In genomic region chr14:23286904-23287479, GRCh38 we compare ENCODE assay signal across 8 cellular contexts. TPM values are rescaled to one million over a fixed set of nuclear protein-coding genes. Genes with fewer than 3 reads are reported as not detected.
DNase-seq lines count a peak whose midpoint lies in the region; TF ChIP-seq lines count a peak whose summit lies in the region.

No MANE protein-coding gene starts in this region.

- DNase-seq in mammary epithelial cell: no peak
- DNase-seq in stimulated activated CD4-positive, alpha-beta T cell treated with anti-CD3 and anti-CD28 coated beads, Interleukin-12 subunit alpha, Interleukin-12 subunit beta, amount 100 ng/mL, for 4 hours: no peak
- DNase-seq in NCI-H1092 treated with DMSO at 0.1 percent for 48 hours (lab: John Stamatoyannopoulos, UW): no peak
- DNase-seq in NCI-H1694 treated with DMSO at 0.1 percent for 48 hours (lab: John Stamatoyannopoulos, UW): no peak
- DNase-seq in NCI-H1048 (lab: John Stamatoyannopoulos, UW): no peak

- BruUV-seq in mammary epithelial cell (replicated peaks; lab: Mats Ljungman, UMichigan): no TSS peak

- H3K9me3 ChIP-seq in HUES64 (ENCODE audit: insufficient read depth, low read depth, low read length) (no peaks in the 10 kb centered on the region), mammary epithelial cell (replicated peaks; ENCODE audit: insufficient read depth, low read length) (no peaks in the 10 kb centered on the region), mucosa of rectum (ENCODE audit: control insufficient read depth in 2 of 2, low read length in 2 of 2) (no peaks in the 10 kb centered on the region)

- H3K36me3 ChIP-seq in HUES64 (ENCODE audit: insufficient read depth, low read length) (no peaks in the 10 kb centered on the region; the same call in 1 of the 2 replicates), mammary epithelial cell (ENCODE audit: insufficient read depth, low read length) (no peaks in the 10 kb centered on the region), mucosa of rectum (ENCODE audit: control insufficient read depth in 2 of 2, insufficient read depth in 2 of 2, low read length in 2 of 2) (no peaks in the 10 kb centered on the region)

- CTCF ChIA-PET in mammary epithelial cell (lab: Charles Lee; ENCODE audit: low non-redundant PET): interaction anchor here (0.6 kb wide), 1 partner anchor 357 kb away, joined by 6 read pairs; no protein-coding TSS in a partner anchor

- H4K20me1 ChIP-seq in mammary epithelial cell (ENCODE audit: insufficient read depth, low read length): no peaks in the 10 kb centered on the region

- intact Hi-C loops in mammary epithelial cell (cut with micrococcal nuclease): no loop called here

- H3K4me1 ChIP-seq in HUES64 (ENCODE audit: insufficient read depth, low read length) (peaks cover 12% of the 10 kb centered on the region; the same call in 1 of the 2 replicates), mammary epithelial cell (ENCODE audit: insufficient read depth, low read length) (peaks cover 14% of the 10 kb centered on the region), mucosa of rectum (ENCODE audit: control insufficient read depth in 2 of 2, insufficient read depth in 2 of 2, low read length in 2 of 2) (peaks cover 10 to 17% of the 10 kb centered on the region in 2 donors)

- H3K4me2 ChIP-seq in mammary epithelial cell (ENCODE audit: insufficient read depth, low read depth, low read length): peak overlapping the region; percentile 80

- in situ Hi-C loops in mammary epithelial cell (cut with MboI; ENCODE audit: low sequenced_read_pairs in 2 of 2): no loop called here

- H3K79me2 ChIP-seq in mammary epithelial cell (ENCODE audit: insufficient read depth, low read length): peaks cover 37% of the 10 kb centered on the region

- dilution Hi-C loops in mammary epithelial cell (cut with HindIII; ENCODE audit: low sequenced_read_pairs): no loop called here

- H3K9ac ChIP-seq in HUES64 (ENCODE audit: low read depth, low read length): peak overlapping the region; percentile 68; the same call in 1 of the 2 replicates
- H3K9ac ChIP-seq in mammary epithelial cell (ENCODE audit: insufficient read depth, low read length): peak overlapping the region; percentile 78
- H3K9ac ChIP-seq in mucosa of rectum (ENCODE audit: low read depth in 1 of 2, low read length in 2 of 2): peak overlapping the region; percentile 85 to 94

- TF ChIP-seq CTCF in 22Rv1 (IDR thresholded peaks at IDR 0.05) (no peak), mammary epithelial cell (conservative IDR thresholded peaks at IDR 0.05 in 1 of 2, IDR thresholded peaks at IDR 0.05 in 1 of 2; ENCODE audit: extremely low read depth in 1 of 2, insufficient read depth in 1 of 2, low read depth in 1 of 2, low read length in 2 of 2) (no peak)

- 81% methylated on average over 5 of the region's 6 CpGs for WGBS in HUES64
- WGBS in mammary epithelial cell (ENCODE audit: low coverage, missing lambda C conversion rate): 65% methylated on average over 6 of the region's 6 CpGs

- H3K4me3 ChIP-seq in HUES64 (ENCODE audit: low read length) (peak overlapping the region; percentile 89), mammary epithelial cell (replicated peaks in 1 of 3; ENCODE audit: insufficient read depth in 1 of 3, low read depth in 2 of 3, low read length in 3 of 3) (peak overlapping the region; percentile 52 to 82 (median 57)), mucosa of rectum (ENCODE audit: low read length in 2 of 2) (peak overlapping the region; percentile 76 to 91)

- H3K27ac ChIP-seq in 22Rv1 (peak overlapping the region; percentile 99), HUES64 (ENCODE audit: low read depth, low read length) (no peak overlapping the region), mammary epithelial cell (ENCODE audit: insufficient read depth, low read depth, low read length) (peak overlapping the region; percentile 51), mucosa of rectum (ENCODE audit: low read depth in 2 of 2, low read length in 2 of 2) (peak overlapping the region; percentile 90 to 96)

- H3K27me3 ChIP-seq in HUES64 (ENCODE audit: insufficient read depth, low read length) (peaks cover 62% of the 10 kb centered on the region), mammary epithelial cell (ENCODE audit: insufficient read depth, low read length) (no peaks in the 10 kb centered on the region), mucosa of rectum (ENCODE audit: control insufficient read depth in 2 of 2, insufficient read depth in 2 of 2, low read length in 2 of 2) (no peaks in the 10 kb centered on the region)

- H2AFZ ChIP-seq in mammary epithelial cell (ENCODE audit: low read depth, low read length): peak overlapping the region; percentile 93

RNA-seq across cellular contexts. Expression of gene HOMEZ, which starts 1.1 kb away (rescaled TPM):
- 8.1 TPM for polyA plus RNA-seq in HUES64 (2013, experiment 1 of 2)
- polyA plus RNA-seq in HUES64 (2013, experiment 2 of 2): 11.6 TPM
- total RNA-seq in mammary epithelial cell: 10 to 100 TPM; 13.0 to 19.9 TPM
- polyA plus RNA-seq in mammary epithelial cell: 27.4 TPM
- polyA minus RNA-seq in mammary epithelial cell: 29.3 TPM

RNA-seq across cellular contexts. Expression of gene PPP1R3E, which starts 15.7 kb away (rescaled TPM):
- polyA plus RNA-seq in HUES64 (2013, experiment 1 of 2): 2.2 TPM
- polyA plus RNA-seq in HUES64 (2013, experiment 2 of 2): 3.7 TPM
- 1 to 10 TPM; 3.7 to 5.3 TPM for total RNA-seq in mammary epithelial cell
- 2.9 TPM for polyA plus RNA-seq in mammary epithelial cell
- polyA minus RNA-seq in mammary epithelial cell: not detected

RNA-seq across cellular contexts. Expression of gene BCL2L2, which starts 19.6 kb away (rescaled TPM):
- 9.1 TPM for polyA plus RNA-seq in HUES64 (2013, experiment 1 of 2)
- polyA plus RNA-seq in HUES64 (2013, experiment 2 of 2): 10.4 TPM
- 10 to 100 TPM; 22.0 to 63.9 TPM for total RNA-seq in mammary epithelial cell
- polyA plus RNA-seq in mammary epithelial cell: 24.6 TPM
- polyA minus RNA-seq in mammary epithelial cell: 28.2 TPM

RNA-seq across cellular contexts. Expression of gene PABPN1, which starts 34.3 kb away (rescaled TPM):
- polyA plus RNA-seq in HUES64 (2013, experiment 1 of 2): 225 TPM
- polyA plus RNA-seq in HUES64 (2013, experiment 2 of 2): 216 TPM
- total RNA-seq in mammary epithelial cell: 100 to 1,000 TPM in 1 of 2 donors, 10 to 100 TPM in 1; 43.0 to 148 TPM
- 154 TPM for polyA plus RNA-seq in mammary epithelial cell
- 91.6 TPM for polyA minus RNA-seq in mammary epithelial cell

RNA-seq across cellular contexts. Expression of gene RNF212B, which starts 49.3 kb away (rescaled TPM):
- polyA plus RNA-seq in HUES64 (2013, experiment 1 of 2): 0.20 TPM
- polyA plus RNA-seq in HUES64 (2013, experiment 2 of 2): 0.63 TPM
- total RNA-seq in mammary epithelial cell: not detected
- polyA plus RNA-seq in mammary epithelial cell: 0.05 TPM
- polyA minus RNA-seq in mammary epithelial cell: not detected
